1 cellular context compared by ENCODE assay signal in genomic region chr15:45120081-45120972, GRCh38.
TF ChIP-seq lines count a peak whose summit lies in the region.

No MANE protein-coding gene starts in this region.

TF ChIP-seq in K562, 482 proteins besides CTCF, POLR2A, EP300 and RAD21:
- no peak for TF ChIP-seq ZNF431 (CRISPR knock-in tag; IDR thresholded peaks at IDR 0.05)
- TF ChIP-seq, protein P1, sequence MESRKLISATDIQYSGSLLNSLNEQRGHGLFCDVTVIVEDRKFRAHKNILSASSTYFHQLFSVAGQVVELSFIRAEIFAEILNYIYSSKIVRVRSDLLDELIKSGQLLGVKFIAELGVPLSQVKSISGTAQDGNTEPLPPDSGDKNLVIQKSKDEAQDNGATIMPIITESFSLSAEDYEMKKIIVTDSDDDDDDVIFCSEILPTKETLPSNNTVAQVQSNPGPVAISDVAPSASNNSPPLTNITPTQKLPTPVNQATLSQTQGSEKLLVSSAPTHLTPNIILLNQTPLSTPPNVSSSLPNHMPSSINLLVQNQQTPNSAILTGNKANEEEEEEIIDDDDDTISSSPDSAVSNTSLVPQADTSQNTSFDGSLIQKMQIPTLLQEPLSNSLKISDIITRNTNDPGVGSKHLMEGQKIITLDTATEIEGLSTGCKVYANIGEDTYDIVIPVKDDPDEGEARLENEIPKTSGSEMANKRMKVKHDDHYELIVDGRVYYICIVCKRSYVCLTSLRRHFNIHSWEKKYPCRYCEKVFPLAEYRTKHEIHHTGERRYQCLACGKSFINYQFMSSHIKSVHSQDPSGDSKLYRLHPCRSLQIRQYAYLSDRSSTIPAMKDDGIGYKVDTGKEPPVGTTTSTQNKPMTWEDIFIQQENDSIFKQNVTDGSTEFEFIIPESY (CRISPR knock-in tag; IDR thresholded peaks at IDR 0.05): peak; percentile 68
